ENCODE assay signal across 23 cellular contexts in the genomic region with DNA sequence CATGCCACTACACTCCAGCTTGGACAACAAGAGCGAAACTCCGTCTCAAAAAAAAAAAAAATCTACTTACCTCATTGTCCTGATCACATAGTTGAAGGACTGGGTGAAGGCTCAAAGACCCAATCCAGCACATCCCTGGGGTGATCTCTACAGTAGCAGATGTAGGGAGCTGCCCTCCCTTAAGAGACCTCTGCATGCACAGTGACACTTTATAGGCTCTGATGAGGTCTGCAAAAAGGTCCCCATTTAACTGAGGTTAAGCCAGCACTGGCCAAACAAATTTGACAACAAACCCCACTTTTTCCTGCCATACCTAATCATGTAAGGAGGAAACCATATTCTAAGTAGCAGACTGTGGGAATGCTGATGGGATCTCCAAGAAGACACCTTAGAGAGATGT. TPM values are rescaled to one million over a fixed set of nuclear protein-coding genes. Genes with fewer than 3 reads are reported as not detected.
"Had no signal": no experiment of that assay in that cellular context is flagged by ENCODE, and none has a peak within 500 bp of the region (broad histone marks: within the 10 kb centered on the region; RNA-seq: fewer than 3 reads in every experiment).

No MANE protein-coding gene starts in this region.

- H3K27ac Mint-ChIP-seq: activated CD8-positive, alpha-beta memory T cell treated with anti-CD3 and anti-CD28 coated beads, Interleukin-2, amount 10 ng/mL, durations not matched to agents 7 days and 5 days; activated naive CD4-positive, alpha-beta T cell treated with anti-CD3 and anti-CD28 coated beads, Interleukin-2, amount 50 U/mL, for 72 hours; activated naive CD8-positive, alpha-beta T cell treated with anti-CD3 and anti-CD28 coated beads, Interleukin-2, amount 50 U/mL, for 24 hours; activated T-cell treated with anti-CD3 and anti-CD28 coated beads, Interleukin-2, amount 50 U/mL, for 24 hours; activated T-helper 1 cell treated with anti-CD3 and anti-CD28 coated beads, Interleukin-12 subunit alpha, Interleukin-12 subunit beta, Interleukin-2, Interleukin-4 antibody, amounts not matched to agents 30 ng/mL and 10 ng/mL and 1 ng/mL, durations not matched to agents 14 hours and 24 hours and 36 hours; T-cell had no signal

- FAIRE-seq: astrocyte had no signal

- ATAC-seq: activated CD4-positive, CD25-positive, alpha-beta regulatory T cell treated with anti-CD3 and anti-CD28 coated beads, Interleukin-2, amount 50 U/mL, for 24 hours; activated CD8-positive, alpha-beta memory T cell treated with anti-CD3 and anti-CD28 coated beads, Interleukin-2, amount 10 ng/mL, durations not matched to agents 7 days and 5 days; activated naive CD4-positive, alpha-beta T cell treated with anti-CD3 and anti-CD28 coated beads, Interleukin-2, amount 50 U/mL, for 72 hours; activated naive CD8-positive, alpha-beta T cell treated with anti-CD3 and anti-CD28 coated beads, Interleukin-2, amount 50 U/mL, for 24 hours; T-cell had no signal

- DNase-seq: activated CD4-positive, alpha-beta T cell treated with anti-CD3 and anti-CD28 coated beads for 4 hours; activated CD8-positive, alpha-beta memory T cell treated with anti-CD3 and anti-CD28 coated beads, Interleukin-2, amount 10 ng/mL, durations not matched to agents 7 days and 5 days; activated effector memory CD4-positive, alpha-beta T cell treated with Interleukin-2 at 50 U/mL for 16 hours; activated naive CD4-positive, alpha-beta T cell; activated naive CD8-positive, alpha-beta T cell treated with anti-CD3 and anti-CD28 coated beads, Interleukin-2, amount 50 U/mL, for 24 hours; activated T-cell treated with anti-CD3 and anti-CD28 coated beads, Interleukin-2, amount 50 U/mL, for 24 hours; KBM-7; NCI-H1048; NCI-H146; NCI-H2081 treated with DMSO at 0.1 percent for 48 hours; NCI-H446; NCI-H524 treated with DMSO at 0.1 percent for 48 hours; NCI-H748 treated with DMSO at 0.1 percent for 48 hours; SIG-M5; T-cell; T-helper 2 cell had no signal

- H3K4me3 ChIP-seq: SK-N-MC had no signal

- H3K9me3 Mint-ChIP-seq: activated naive CD4-positive, alpha-beta T cell treated with anti-CD3 and anti-CD28 coated beads, Interleukin-2, amount 50 U/mL, for 72 hours; activated naive CD8-positive, alpha-beta T cell treated with anti-CD3 and anti-CD28 coated beads, Interleukin-2, amount 50 U/mL, for 24 hours; activated T-cell treated with anti-CD3 and anti-CD28 coated beads, Interleukin-2, amount 50 U/mL, for 24 hours; activated T-helper 1 cell treated with anti-CD3 and anti-CD28 coated beads, Interleukin-12 subunit alpha, Interleukin-12 subunit beta, Interleukin-2, Interleukin-4 antibody, amounts not matched to agents 30 ng/mL and 10 ng/mL and 1 ng/mL, durations not matched to agents 14 hours and 24 hours and 36 hours; T-cell had no signal

- H3K27ac ChIP-seq: SK-N-MC had no signal

- H3K4me3 Mint-ChIP-seq: activated CD8-positive, alpha-beta memory T cell treated with anti-CD3 and anti-CD28 coated beads, Interleukin-2, amount 10 ng/mL, durations not matched to agents 7 days and 5 days; activated naive CD8-positive, alpha-beta T cell treated with anti-CD3 and anti-CD28 coated beads, Interleukin-2, amount 50 U/mL, for 24 hours; activated T-cell treated with anti-CD3 and anti-CD28 coated beads, Interleukin-2, amount 50 U/mL, for 24 hours; activated T-helper 1 cell treated with anti-CD3 and anti-CD28 coated beads, Interleukin-12 subunit alpha, Interleukin-12 subunit beta, Interleukin-2, Interleukin-4 antibody, amounts not matched to agents 30 ng/mL and 10 ng/mL and 1 ng/mL, durations not matched to agents 14 hours and 24 hours and 36 hours; brain; T-cell had no signal

- H3K36me3 Mint-ChIP-seq: activated CD8-positive, alpha-beta memory T cell treated with anti-CD3 and anti-CD28 coated beads, Interleukin-2, amount 10 ng/mL, durations not matched to agents 7 days and 5 days; activated naive CD4-positive, alpha-beta T cell treated with anti-CD3 and anti-CD28 coated beads, Interleukin-2, amount 50 U/mL, for 72 hours; T-cell had no signal

- H3K4me1 Mint-ChIP-seq: activated naive CD8-positive, alpha-beta T cell treated with anti-CD3 and anti-CD28 coated beads, Interleukin-2, amount 50 U/mL, for 24 hours; T-cell had no signal

- H3K27me3 Mint-ChIP-seq: activated naive CD8-positive, alpha-beta T cell treated with anti-CD3 and anti-CD28 coated beads, Interleukin-2, amount 50 U/mL, for 24 hours; activated T-cell treated with anti-CD3 and anti-CD28 coated beads, Interleukin-2, amount 50 U/mL, for 24 hours; T-cell had no signal

RNA-seq across cellular contexts. Expression of a gene that starts 31.1 kb away (rescaled TPM):
- total RNA-seq: activated CD8-positive, alpha-beta memory T cell treated with anti-CD3 and anti-CD28 coated beads, Interleukin-2, amount 10 ng/mL, durations not matched to agents 7 days and 5 days; activated naive CD4-positive, alpha-beta T cell treated with anti-CD3 and anti-CD28 coated beads, Interleukin-2, amount 50 U/mL, for 72 hours; activated T-helper 1 cell treated with anti-CD3 and anti-CD28 coated beads, Interleukin-12 subunit alpha, Interleukin-12 subunit beta, Interleukin-2, Interleukin-4 antibody, amounts not matched to agents 30 ng/mL and 10 ng/mL and 1 ng/mL, durations not matched to agents 14 hours and 24 hours and 36 hours; astrocyte; RPMI7951; T-cell had no signal
